30 cellular contexts compared by ENCODE assay signal in genomic region chrX:115040417-115040816, GRCh38. TPM values are rescaled to one million over a fixed set of nuclear protein-coding genes. Genes with fewer than 3 reads are reported as not detected.
"Had no signal": no experiment of that assay in that cellular context is flagged by ENCODE, and none has a peak within 500 bp of the region (broad histone marks: within the 10 kb centered on the region; RNA-seq: fewer than 3 reads in every experiment).

No MANE protein-coding gene starts in this region.

- H3K4me1 ChIP-seq: esophagus squamous epithelium had no signal

- H3K4me1 Mint-ChIP-seq: activated CD4-positive, alpha-beta memory T cell treated with anti-CD3 and anti-CD28 coated beads, Interleukin-2, amount 10 ng/mL, durations not matched to agents 7 days and 5 days; activated CD4-positive, alpha-beta T cell treated with anti-CD3 and anti-CD28 coated beads, Interleukin-2, amount 10 ng/mL, durations not matched to agents 7 days and 5 days had no signal

- H3K36me3 Mint-ChIP-seq: activated naive CD8-positive, alpha-beta T cell had no signal

- H3K27ac ChIP-seq: epithelial cell of prostate, esophagus squamous epithelium had no signal

- H3K27me3 Mint-ChIP-seq: activated CD4-positive, alpha-beta memory T cell treated with anti-CD3 and anti-CD28 coated beads, Interleukin-2, amount 10 ng/mL, durations not matched to agents 7 days and 5 days; activated CD4-positive, alpha-beta T cell treated with anti-CD3 and anti-CD28 coated beads, Interleukin-2, amount 10 ng/mL, durations not matched to agents 7 days and 5 days; activated naive CD8-positive, alpha-beta T cell; effector memory CD8-positive, alpha-beta T cell had no signal

- H3K4me3 Mint-ChIP-seq: activated CD4-positive, alpha-beta memory T cell treated with anti-CD3 and anti-CD28 coated beads, Interleukin-2, amount 10 ng/mL, durations not matched to agents 7 days and 5 days; activated CD4-positive, alpha-beta T cell treated with anti-CD3 and anti-CD28 coated beads, Interleukin-2, amount 10 ng/mL, durations not matched to agents 7 days and 5 days; activated naive CD8-positive, alpha-beta T cell; activated T-cell treated with anti-CD3 and anti-CD28 coated beads, Interleukin-2, amount 50 U/mL, for 24 hours; activated T-cell treated with anti-CD3 and anti-CD28 coated beads, Interleukin-2, amount 50 U/mL, for 72 hours; effector memory CD8-positive, alpha-beta T cell had no signal

- H3K36me3 ChIP-seq: esophagus squamous epithelium had no signal

- DNase-seq: activated CD4-positive, alpha-beta memory T cell treated with anti-CD3 and anti-CD28 coated beads, Interleukin-2, amount 10 ng/mL, durations not matched to agents 7 days and 5 days; activated CD4-positive, alpha-beta T cell treated with anti-CD3 and anti-CD28 coated beads for 1 hour; activated CD4-positive, alpha-beta T cell treated with anti-CD3 and anti-CD28 coated beads for 4 hours; activated CD4-positive, alpha-beta T cell treated with anti-CD3 and anti-CD28 coated beads, Interleukin-2, amount 10 ng/mL, durations not matched to agents 7 days and 5 days; activated CD4-positive, alpha-beta T cell treated with anti-CD3 and anti-CD28 coated beads, Interleukin-2, amount 50 U/mL, for 4 hours; activated CD8-positive, alpha-beta memory T cell treated with anti-CD3 and anti-CD28 coated beads, Interleukin-2, amount 50 U/mL, for 48 hours; activated effector memory CD4-positive, alpha-beta T cell treated with Interleukin-2 at 50 U/mL for 16 hours; activated gamma-delta T cell treated with Interleukin-2 at 50 U/mL for 16 hours; activated naive CD4-positive, alpha-beta T cell treated with anti-CD3 and anti-CD28 coated beads, Interleukin-2, amount 50 U/mL, for 16 hours; activated naive CD4-positive, alpha-beta T cell treated with Interleukin-2 at 50 U/mL for 16 hours; activated T-cell treated with anti-CD3 and anti-CD28 coated beads for 4 hours; activated T-cell treated with anti-CD3 and anti-CD28 coated beads, Interleukin-2, amount 50 U/mL, for 24 hours; activated T-cell treated with anti-CD3 and anti-CD28 coated beads, Interleukin-2, amount 50 U/mL, for 72 hours; amniotic stem cell; anterior cingulate cortex; caudate nucleus; cortex of kidney; dermis blood vessel endothelial cell; effector CD4-positive, alpha-beta T cell; effector memory CD8-positive, alpha-beta T cell; esophagus squamous epithelium; foreskin fibroblast; head of caudate nucleus; T-helper 2 cell had no signal

- ATAC-seq: activated T-cell treated with anti-CD3 and anti-CD28 coated beads, Interleukin-2, amount 50 U/mL, for 72 hours; effector memory CD8-positive, alpha-beta T cell had no signal

- H3K9me3 Mint-ChIP-seq: activated CD4-positive, alpha-beta memory T cell treated with anti-CD3 and anti-CD28 coated beads, Interleukin-2, amount 10 ng/mL, durations not matched to agents 7 days and 5 days; activated CD4-positive, alpha-beta T cell treated with anti-CD3 and anti-CD28 coated beads, Interleukin-2, amount 10 ng/mL, durations not matched to agents 7 days and 5 days; activated T-cell treated with anti-CD3 and anti-CD28 coated beads, Interleukin-2, amount 50 U/mL, for 24 hours; activated T-cell treated with anti-CD3 and anti-CD28 coated beads, Interleukin-2, amount 50 U/mL, for 72 hours had no signal

- H3K4me3 ChIP-seq: esophagus squamous epithelium had no signal

- H3K27ac Mint-ChIP-seq: activated CD4-positive, alpha-beta memory T cell treated with anti-CD3 and anti-CD28 coated beads, Interleukin-2, amount 10 ng/mL, durations not matched to agents 7 days and 5 days; activated CD4-positive, alpha-beta T cell treated with anti-CD3 and anti-CD28 coated beads, Interleukin-2, amount 10 ng/mL, durations not matched to agents 7 days and 5 days; activated naive CD8-positive, alpha-beta T cell; activated T-cell treated with anti-CD3 and anti-CD28 coated beads, Interleukin-2, amount 50 U/mL, for 24 hours; activated T-cell treated with anti-CD3 and anti-CD28 coated beads, Interleukin-2, amount 50 U/mL, for 72 hours; effector memory CD8-positive, alpha-beta T cell had no signal

- H3K9me3 ChIP-seq: esophagus squamous epithelium had no signal

RNA-seq across cellular contexts. Expression of gene IL13RA2, which starts 23.0 kb away (rescaled TPM):
- total RNA-seq: activated CD4-positive, alpha-beta memory T cell treated with anti-CD3 and anti-CD28 coated beads, Interleukin-2, amount 10 ng/mL, durations not matched to agents 7 days and 5 days; activated CD4-positive, alpha-beta T cell treated with anti-CD3 and anti-CD28 coated beads, Interleukin-2, amount 10 ng/mL, durations not matched to agents 7 days and 5 days; activated T-cell treated with anti-CD3 and anti-CD28 coated beads, Interleukin-2, amount 50 U/mL, for 72 hours; astrocyte; chondrocyte; endothelial cell of umbilical vein; T-helper 1 cell treated with Interleukin-12 subunit alpha and Interleukin-12 subunit beta and Interleukin-4 antibody, amounts not matched to agents 30 ng/mL and 1 ng/mL, for 36 hours had no signal
- polyA plus RNA-seq: endothelial cell of umbilical vein had no signal
